ENCODE assay signal across 1 cellular context in genomic region chr14:21096889-21097615, GRCh38.
TF ChIP-seq lines count a peak whose summit lies in the region.

No MANE protein-coding gene starts in this region.

TF ChIP-seq in H1, 55 proteins besides CTCF, POLR2A, EP300 and RAD21:
- TF ChIP-seq POLR2AphosphoS5 (IDR thresholded peaks at IDR 0.05; ENCODE audit: low read depth, low read length) (0 out of 2 replicates have a peak, but pooled peaks have one; percentile 11), PHF8 (conservative IDR thresholded peaks at IDR 0.05; ENCODE audit: low read depth, low read length) (no peak), CHD1 (IDR thresholded peaks at IDR 0.05; ENCODE audit: low read depth, low read length) (no peak), E2F6 (IDR thresholded peaks at IDR 0.05) (no peak), ASH2L (IDR thresholded peaks at IDR 0.05; ENCODE audit: low read length) (peak; percentile 32), TBP (IDR thresholded peaks at IDR 0.05; ENCODE audit: low read depth, low read length) (no peak), KDM1A (IDR thresholded peaks at IDR 0.05; ENCODE audit: borderline replicate concordance, low read length) (no peak), ATF3 (IDR thresholded peaks at IDR 0.05; ENCODE audit: insufficient read depth, low read depth, low read length) (no peak)
